Comparison of ENCODE assay signal across 12 cellular contexts in genomic region chr7:46603780-46604725, GRCh38.
DNase-seq lines count a peak whose midpoint lies in the region; ATAC-seq, FAIRE-seq and TF ChIP-seq lines count a peak whose summit lies in the region.
"Had no signal": no experiment of that assay in that cellular context is flagged by ENCODE, and none has a peak within 500 bp of the region (broad histone marks: within the 10 kb centered on the region; RNA-seq: fewer than 3 reads in every experiment).

No MANE protein-coding gene starts in this region.

- no peak overlapping the region for H2AFZ ChIP-seq in H9 (ENCODE audit: low read length)

- no peak overlapping the region for H4K91ac ChIP-seq in H9 (ENCODE audit: insufficient read length, low read depth, low read length)

- H3K4me3 ChIP-seq in coronary artery (no peak overlapping the region), small intestine (ENCODE audit: low read depth in 1 of 2, low read length in 2 of 2) (no peak overlapping the region)

- H3K4me1 Mint-ChIP-seq in H9 (peaks cover 0 to 6% of the 10 kb centered on the region in 2 experiments; a peak in 1 of 4 replicates), immature natural killer cell (no peaks in the 10 kb centered on the region)
- H3K4me1 Mint-ChIP-seq: CD4-positive, alpha-beta memory T cell had no signal

- no peaks in the 10 kb centered on the region for H3K79me1 ChIP-seq in H9 (ENCODE audit: insufficient read depth, low read depth, low read length, poor library complexity, severe bottlenecking)

- H3K4me1 ChIP-seq in H9 (ENCODE audit: insufficient read depth, low read length) (no peaks in the 10 kb centered on the region), small intestine (ENCODE audit: control insufficient read depth in 2 of 2, insufficient read depth in 1 of 2, low read depth in 1 of 2, low read length in 1 of 2) (peaks cover 0 to 4% of the 10 kb centered on the region in 2 donors)

- no peaks in the 10 kb centered on the region for H3K36me3 ChIP-seq in small intestine (ENCODE audit: control insufficient read depth in 2 of 2, insufficient read depth in 2 of 2, low read length in 2 of 2)

- WGBS in H9 (ENCODE audit: extremely low coverage, insufficient read length, low lambda C conversion rate), result no CpG with 5 or more reads among the region's 14 CpGs
- 42 to 48% (median 43%) methylated on average over 14 of the region's 14 CpGs for WGBS in small intestine, 3 donors

- no peak for FAIRE-seq in small intestine (lab: Jason Lieb, UNC)

- H2BK5ac ChIP-seq in H9 (ENCODE audit: insufficient read length, low read length), result no peak overlapping the region

- H4K8ac ChIP-seq in H9 (replicated peaks; ENCODE audit: insufficient read length, low read depth, low read length), result peak overlapping the region; percentile 46

- H2BK20ac ChIP-seq in H9 (ENCODE audit: low read depth, low read length, poor library complexity, severe bottlenecking), result no peak overlapping the region

- H3T11ph ChIP-seq in H9 (ENCODE audit: low read length), result no peak overlapping the region

- no peak overlapping the region for H2BK12ac ChIP-seq in H9 (ENCODE audit: insufficient read length, low read depth, low read length)

- H2AK5ac ChIP-seq in H9 (ENCODE audit: insufficient read length, low read length), result no peak overlapping the region

- H3K27me3 ChIP-seq in H9 (ENCODE audit: insufficient read depth, low read length), result no peaks in the 10 kb centered on the region
- no peaks in the 10 kb centered on the region for H3K27me3 ChIP-seq in small intestine (ENCODE audit: control insufficient read depth in 2 of 2, insufficient read depth in 2 of 2, low read length in 2 of 2)

- no peaks in the 10 kb centered on the region for H3K23me2 ChIP-seq in H9 (ENCODE audit: insufficient read length, low read depth, low read length, poor library complexity, severe bottlenecking)

- H2BK15ac ChIP-seq in H9 (ENCODE audit: low read depth, low read length), result no peak overlapping the region

- H4K20me1 ChIP-seq in H9 (ENCODE audit: control insufficient read depth, insufficient read depth, insufficient read length), result peaks cover 4% of the 10 kb centered on the region

- DNase-seq in H9 (no peak), coronary artery (ENCODE audit: low spot score) (peak; percentile 97), left kidney (ENCODE audit: low read depth, low spot score) (peak; percentile 27), small intestine (peak; percentile 42), NCI-H1694 (lab: John Stamatoyannopoulos, UW) (no peak), HuH-7 (ENCODE audit: low spot score) (no peak), immature natural killer cell (no peak)
- DNase-seq: activated CD4-positive, CD25-positive, alpha-beta regulatory T cell treated with anti-CD3 and anti-CD28 coated beads, Interleukin-2, amount 50 U/mL, for 72 hours; CD4-positive, alpha-beta memory T cell; NK-92 treated with Interleukin-12 subunit alpha and Interleukin-12 subunit beta, amount 100 ng/mL, for 24 hours; stimulated activated CD4-positive, alpha-beta T cell treated with anti-CD3 and anti-CD28 coated beads, Interleukin-2, amount 100 ng/mL, for 24 hours had no signal

- H3K14ac ChIP-seq in H9 (ENCODE audit: insufficient read depth, low read length), result peak overlapping the region; percentile 61; the same call in 1 of the 2 replicates

- H3K23ac ChIP-seq in H9 (ENCODE audit: insufficient read length, low read depth, low read length), result no peak overlapping the region

- TF ChIP-seq CTCF in H9 (conservative IDR thresholded peaks at IDR 0.05), result no peak
- no peak for TF ChIP-seq CTCF in coronary artery (IDR thresholded peaks at IDR 0.05)

- H3K27ac ChIP-seq in H9 (ENCODE audit: insufficient read length, low read depth, low read length) (no peak overlapping the region), coronary artery (peak overlapping the region; percentile 90 to 93), small intestine (ENCODE audit: low read depth in 1 of 2, low read length in 1 of 2) (peak overlapping the region; percentile 28 to 63)

- ATAC-seq in HG03045 (IDR thresholded peaks at IDR 0.05; ENCODE audit: unreplicated experiment), result no peak

- no peak overlapping the region for H3K4me2 ChIP-seq in H9 (ENCODE audit: insufficient read depth, insufficient read length, low read length)

- H3K4ac ChIP-seq in H9 (ENCODE audit: low read depth, low read length), result no peak overlapping the region

- H3K9ac ChIP-seq in H9 (ENCODE audit: extremely low read depth, insufficient read length, low read length), result no peak overlapping the region

- H3K56ac ChIP-seq in H9 (ENCODE audit: insufficient read length, low read depth, low read length), result no peak overlapping the region

- H3K4me3 Mint-ChIP-seq in H9 (no peak overlapping the region), immature natural killer cell (no peak overlapping the region)
- H3K4me3 Mint-ChIP-seq: CD4-positive, alpha-beta memory T cell had no signal

- H2BK120ac ChIP-seq in H9 (ENCODE audit: low read depth, low read length, poor library complexity, severe bottlenecking), result no peak overlapping the region

- no peaks in the 10 kb centered on the region; a peak in 1 of 5 replicates for H3K9me3 Mint-ChIP-seq in H9
- H3K9me3 Mint-ChIP-seq in immature natural killer cell, result peaks cover 0 to 19% (median 6%) of the 10 kb centered on the region in 6 donors

- no peak overlapping the region for H3K18ac ChIP-seq in H9 (ENCODE audit: insufficient read length, low read depth, low read length)

- no peaks in the 10 kb centered on the region for H3K79me2 ChIP-seq in H9 (ENCODE audit: insufficient read depth, low read length)

- no peaks in the 10 kb centered on the region for H3K36me3 Mint-ChIP-seq in H9 (ENCODE audit: insufficient read depth in 1 of 3, low read depth in 3 of 3)
- H3K36me3 Mint-ChIP-seq in immature natural killer cell, result no peaks in the 10 kb centered on the region
- H3K36me3 Mint-ChIP-seq: CD4-positive, alpha-beta memory T cell had no signal

- H3K9me3 ChIP-seq in H9 (ENCODE audit: control insufficient read depth, low read depth, low read length) (no peaks in the 10 kb centered on the region), small intestine (ENCODE audit: control insufficient read depth, low read depth) (no peaks in the 10 kb centered on the region)

- H3K27me3 Mint-ChIP-seq in H9 (ENCODE audit: low read depth), result no peaks in the 10 kb centered on the region
- no peaks in the 10 kb centered on the region for H3K27me3 Mint-ChIP-seq in immature natural killer cell (ENCODE audit: low read depth in 3 of 3)
- H3K27me3 Mint-ChIP-seq: CD4-positive, alpha-beta memory T cell had no signal

- H4K5ac ChIP-seq in H9 (ENCODE audit: insufficient read length, low read depth, low read length), result peak overlapping the region; percentile 61

- H3K27ac Mint-ChIP-seq in H9 (peak overlapping the region in 1 of 3 experiments; percentile 88; a peak in 3 of 7 replicates), immature natural killer cell (no peak overlapping the region)
- H3K27ac Mint-ChIP-seq: CD4-positive, alpha-beta memory T cell had no signal

Comparison
In these comparisons a context has a peak if more than half of its experiments do, and no peak if none do; other contexts are left out.
1. DNase-seq: peak in coronary artery (single experiment), left kidney (single experiment) and small intestine (single experiment); none in H9 (single experiment), NCI-H1694 (single experiment), HuH-7 (single experiment) and immature natural killer cell (0 of 3).